ENCODE assay signal across 8 cellular contexts in genomic region chr11:67289226-67289650, GRCh38. TPM values are rescaled to one million over a fixed set of nuclear protein-coding genes. Genes with fewer than 3 reads are reported as not detected.
DNase-seq lines count a peak whose midpoint lies in the region; ATAC-seq and TF ChIP-seq lines count a peak whose summit lies in the region.

ANKRD13D (plus strand) TSS chr11:67289303; CDS start chr11:67289461, 158 bp downstream.

- H3K9me3 ChIP-seq in ascending aorta (no peaks in the 10 kb centered on the region), iPS-20b (ENCODE audit: insufficient read depth, low read depth, low read length) (no peaks in the 10 kb centered on the region)

- H3K4me1 ChIP-seq in ascending aorta, result peaks cover 14 to 38% of the 10 kb centered on the region in 2 donors
- peaks cover 6% of the 10 kb centered on the region; the same call in 1 of the 2 replicates for H3K4me1 ChIP-seq in iPS-20b (ENCODE audit: insufficient read depth, low read length)

- no peaks in the 10 kb centered on the region for H3K27me3 Mint-ChIP-seq in activated T-cell treated with anti-CD3 and anti-CD28 coated beads, Interleukin-2, amount 50 U/mL, for 4 hours (ENCODE audit: low read depth)
- no peaks in the 10 kb centered on the region for H3K27me3 Mint-ChIP-seq in stimulated activated naive B cell treated with anti-CD40 and anti-IgM and Interleukin-4, amounts not matched to agents 10 μg/mL and 1 μg/mL and 100 μg/mL, for 72 hours

- H3K4me3 ChIP-seq in ascending aorta (peak within 1 kb of the TSS; percentile 76 to 87), iPS-20b (ENCODE audit: low read length) (peak within 1 kb of the TSS; percentile 87)

- no peaks in the 10 kb centered on the region for H3K9me3 Mint-ChIP-seq in activated T-cell treated with anti-CD3 and anti-CD28 coated beads, Interleukin-2, amount 50 U/mL, for 4 hours
- peaks cover 0 to 1% of the 10 kb centered on the region in 2 donors for H3K9me3 Mint-ChIP-seq in stimulated activated naive B cell treated with anti-CD40 and anti-IgM and Interleukin-4, amounts not matched to agents 10 μg/mL and 1 μg/mL and 100 μg/mL, for 72 hours

- peaks cover 24 to 43% of the 10 kb centered on the region in 2 donors for H3K36me3 ChIP-seq in ascending aorta
- H3K36me3 ChIP-seq in iPS-20b (ENCODE audit: insufficient read depth, low read depth, low read length), result peaks cover 30% of the 10 kb centered on the region

- H3K4me1 Mint-ChIP-seq in activated T-cell treated with anti-CD3 and anti-CD28 coated beads, Interleukin-2, amount 50 U/mL, for 4 hours (ENCODE audit: low read depth), result peaks cover 63% of the 10 kb centered on the region
- H3K4me1 Mint-ChIP-seq in stimulated activated naive B cell treated with anti-CD40 and anti-IgM and Interleukin-4, amounts not matched to agents 10 μg/mL and 1 μg/mL and 100 μg/mL, for 72 hours, result peaks cover 36 to 74% of the 10 kb centered on the region in 2 donors

- peaks cover 11% of the 10 kb centered on the region for H3K36me3 Mint-ChIP-seq in activated T-cell treated with anti-CD3 and anti-CD28 coated beads, Interleukin-2, amount 50 U/mL, for 4 hours (ENCODE audit: insufficient read depth)
- peaks cover 41 to 50% of the 10 kb centered on the region in 2 donors for H3K36me3 Mint-ChIP-seq in stimulated activated naive B cell treated with anti-CD40 and anti-IgM and Interleukin-4, amounts not matched to agents 10 μg/mL and 1 μg/mL and 100 μg/mL, for 72 hours

- peak within 1 kb of the TSS; percentile 91 for H3K9ac ChIP-seq in iPS-20b (ENCODE audit: low read depth, low read length)

- H3K4me3 Mint-ChIP-seq in activated T-cell treated with anti-CD3 and anti-CD28 coated beads, Interleukin-2, amount 50 U/mL, for 4 hours, result peak within 1 kb of the TSS; percentile 90
- H3K4me3 Mint-ChIP-seq in stimulated activated naive B cell treated with anti-CD40 and anti-IgM and Interleukin-4, amounts not matched to agents 10 μg/mL and 1 μg/mL and 100 μg/mL, for 72 hours, result peak within 1 kb of the TSS; percentile 91 to 93

- H3K27ac Mint-ChIP-seq in stimulated activated naive B cell treated with anti-CD40 and anti-IgM and Interleukin-4, amounts not matched to agents 10 μg/mL and 1 μg/mL and 100 μg/mL, for 72 hours, result peak within 1 kb of the TSS; percentile 99

- TF ChIP-seq CTCF in ascending aorta (IDR thresholded peaks at IDR 0.05), result no peak

- no peak for ATAC-seq in activated T-cell treated with anti-CD3 and anti-CD28 coated beads, Interleukin-2, amount 50 U/mL, for 4 hours
- ATAC-seq in HG03460 (IDR thresholded peaks at IDR 0.05; ENCODE audit: unreplicated experiment), result peak; percentile 33
- peak; percentile 38 to 47 for ATAC-seq in stimulated activated naive B cell treated with anti-CD40 and anti-IgM and Interleukin-4, amounts not matched to agents 10 μg/mL and 1 μg/mL and 100 μg/mL, for 72 hours (replicated peaks)
- ATAC-seq in HG03442 (IDR thresholded peaks at IDR 0.05; ENCODE audit: unreplicated experiment), result no peak

- intact Hi-C loops in ascending aorta (cut with DNase I), result loop anchor here (1.0 to 2.0 kb wide), 5 partner anchors 12 to 48 kb away; partner anchors contain the start of genes GRK2 and SSH3

- no peak for DNase-seq in activated T-cell treated with anti-CD3 and anti-CD28 coated beads, Interleukin-2, amount 50 U/mL, for 4 hours
- DNase-seq in activated T-cell treated with anti-CD3 and anti-CD28 coated beads, Interleukin-2, amount 50 U/mL, for 1 hour, result no peak
- DNase-seq in ascending aorta (ENCODE audit: low spot score in 2 of 2), result no peak
- peak; percentile 53 for DNase-seq in stimulated activated naive B cell treated with anti-CD40 and anti-IgM and Interleukin-4, amounts not matched to agents 10 μg/mL and 1 μg/mL and 100 μg/mL, for 72 hours
- no peak for DNase-seq in T1000 (lab: John Stamatoyannopoulos, UW)

- H3K27me3 ChIP-seq in ascending aorta, result no peaks in the 10 kb centered on the region
- H3K27me3 ChIP-seq in iPS-20b (ENCODE audit: insufficient read depth, low read length), result no peaks in the 10 kb centered on the region

- H3K27ac ChIP-seq in ascending aorta, result peak within 1 kb of the TSS; percentile 91 to 98
- H3K27ac ChIP-seq in iPS-20b (ENCODE audit: low read length), result peak within 1 kb of the TSS; percentile 94

RNA-seq across cellular contexts. Expression of gene ANKRD13D, which starts in this region (rescaled TPM):
- total RNA-seq in activated T-cell treated with anti-CD3 and anti-CD28 coated beads, Interleukin-2, amount 50 U/mL, for 4 hours, result 10 to 100 TPM; 67.7 to 75.4 (median 69.8) TPM
- total RNA-seq in ascending aorta, result 54.7 TPM

Comparison
In these comparisons a context has a peak if more than half of its experiments do, and no peak if none do; other contexts are left out.
1. ATAC-seq: peak in HG03460 (single experiment) and stimulated activated naive B cell treated with anti-CD40 and anti-IgM and Interleukin-4, amounts not matched to agents 10 μg/mL and 1 μg/mL and 100 μg/mL, for 72 hours (2 of 2); none in activated T-cell treated with anti-CD3 and anti-CD28 coated beads, Interleukin-2, amount 50 U/mL, for 4 hours (0 of 2) and HG03442 (single experiment).